Comparison of ENCODE assay signal across 8 cellular contexts in genomic region chr14:91252901-91253794, GRCh38. TPM values are rescaled to one million over a fixed set of nuclear protein-coding genes. Genes with fewer than 3 reads are reported as not detected.
A peak's percentile ranks its signal among the peaks of the same experiment; 100 is the strongest.
DNase-seq lines count a peak whose midpoint lies in the region; ATAC-seq and TF ChIP-seq lines count a peak whose summit lies in the region.

No MANE protein-coding gene starts in this region.

- H3K9me3 Mint-ChIP-seq in chondrocyte (ENCODE audit: low read depth) = no peaks in the 10 kb centered on the region

- ATAC-seq in right lobe of liver (peak; percentile 76 to 85 (median 82)), GM21825 (IDR thresholded peaks at IDR 0.05; ENCODE audit: unreplicated experiment) (no peak)

- H3K36me3 ChIP-seq in right lobe of liver = no peaks in the 10 kb centered on the region
- no peaks in the 10 kb centered on the region for H3K36me3 ChIP-seq in suprapubic skin

- 0% methylated on average over 6 of the region's 95 CpGs for WGBS in right lobe of liver (ENCODE audit: insufficient coverage, low coverage, low lambda C conversion rate, missing lambda C conversion rate)
- 25% methylated on average over 2 of the region's 95 CpGs for WGBS in suprapubic skin

- TF ChIP-seq CTCF in AG09309 (IDR thresholded peaks at IDR 0.05; ENCODE audit: control insufficient read depth, insufficient read depth, low read depth, low read length, missing control alignments) = peak; percentile 5
- no peak for TF ChIP-seq CTCF in GM20000 (IDR thresholded peaks at IDR 0.05; ENCODE audit: extremely low read depth, missing control alignments)
- peak; percentile 60 for TF ChIP-seq CTCF in chondrocyte (IDR thresholded peaks at IDR 0.05)
- TF ChIP-seq CTCF in right lobe of liver (IDR thresholded peaks at IDR 0.05) = no peak
- TF ChIP-seq CTCF in suprapubic skin (IDR thresholded peaks at IDR 0.05) = no peak

- H3K4me1 Mint-ChIP-seq in chondrocyte (ENCODE audit: low read depth) = peaks cover 31% of the 10 kb centered on the region

- no peak for TF ChIP-seq EP300 in suprapubic skin (IDR thresholded peaks at IDR 0.05)

- no peaks in the 10 kb centered on the region for H3K36me3 Mint-ChIP-seq in chondrocyte (ENCODE audit: low read depth)

- H3K27ac ChIP-seq in right lobe of liver (no peak overlapping the region), suprapubic skin (peak overlapping the region; percentile 10)

- H3K27ac Mint-ChIP-seq in chondrocyte (ENCODE audit: unreplicated experiment) = no peak overlapping the region

- DNase-seq in AG09309 (ENCODE audit: low read depth) = no peak
- peak; percentile 78 for DNase-seq in GM20000 (ENCODE audit: low spot score)
- peak in 3 of 5 donors; percentile 41 to 61 (median 41) for DNase-seq in T-helper 1 cell
- DNase-seq in chondrocyte (ENCODE audit: low spot score) = no peak
- peak in 1 of 3 donors; percentile 47 for DNase-seq in right lobe of liver
- DNase-seq in suprapubic skin (ENCODE audit: low spot score in 2 of 2) = no peak
- no peak for DNase-seq in NCI-H2107 (lab: John Stamatoyannopoulos, UW)

- no peaks in the 10 kb centered on the region for H3K27me3 ChIP-seq in right lobe of liver
- H3K27me3 ChIP-seq in suprapubic skin = no peaks in the 10 kb centered on the region

- H3K4me3 ChIP-seq in AG09309 (ENCODE audit: control insufficient read depth, low read depth, low read length) (peak overlapping the region; percentile 51), right lobe of liver (peak overlapping the region; percentile 49 to 59 (median 50)), suprapubic skin (peak overlapping the region; percentile 70)

- intact Hi-C loops in right lobe of liver (cut with DNase I) = no loop called here

- TF ChIP-seq POLR2A in right lobe of liver (IDR thresholded peaks at IDR 0.05) = no peak
- TF ChIP-seq POLR2A in suprapubic skin (IDR thresholded peaks at IDR 0.05) = no peak

- peaks cover 0 to 9% (median 0%) of the 10 kb centered on the region in 4 donors for H3K4me1 ChIP-seq in right lobe of liver
- H3K4me1 ChIP-seq in suprapubic skin = peaks cover 38% of the 10 kb centered on the region

- H3K9me3 ChIP-seq in right lobe of liver (no peaks in the 10 kb centered on the region), suprapubic skin (no peaks in the 10 kb centered on the region)

- peak overlapping the region; percentile 64 for H3K4me3 Mint-ChIP-seq in chondrocyte (ENCODE audit: unreplicated experiment)

- no peaks in the 10 kb centered on the region for H3K27me3 Mint-ChIP-seq in chondrocyte (ENCODE audit: low read depth)

RNA-seq across cellular contexts. Expression of gene GPR68, which starts 8.6 kb away (rescaled TPM):
- 0.42 to 4.1 TPM (median 0.46 TPM) in 3 replicates for total RNA-seq in chondrocyte
- total RNA-seq in right lobe of liver = under 1 TPM in 3 of 6 experiments, not detected in 3; 0.17 to 0.27 (median 0.19) TPM
- total RNA-seq in suprapubic skin = 1 to 10 TPM in 3 of 4 donors, under 1 TPM in 1; 0.95 to 4.3 (median 1.6) TPM

Comparison
In these comparisons a context has a peak if more than half of its experiments do, and no peak if none do; other contexts are left out.
1. DNase-seq: peak in GM20000 (single experiment) and T-helper 1 cell (3 of 5); none in AG09309 (single experiment), chondrocyte (single experiment), suprapubic skin (0 of 2) and NCI-H2107 (single experiment).
2. CTCF ChIP-seq: peak in AG09309 (single experiment) and chondrocyte (single experiment); none in GM20000 (single experiment), right lobe of liver (0 of 4) and suprapubic skin (0 of 2).
3. Peak in every context shown above with its lines, with median percentiles within 50 percentile points of each other: H3K4me3 ChIP-seq.